Comparison of ENCODE assay signal across 13 cellular contexts in the genomic region with DNA sequence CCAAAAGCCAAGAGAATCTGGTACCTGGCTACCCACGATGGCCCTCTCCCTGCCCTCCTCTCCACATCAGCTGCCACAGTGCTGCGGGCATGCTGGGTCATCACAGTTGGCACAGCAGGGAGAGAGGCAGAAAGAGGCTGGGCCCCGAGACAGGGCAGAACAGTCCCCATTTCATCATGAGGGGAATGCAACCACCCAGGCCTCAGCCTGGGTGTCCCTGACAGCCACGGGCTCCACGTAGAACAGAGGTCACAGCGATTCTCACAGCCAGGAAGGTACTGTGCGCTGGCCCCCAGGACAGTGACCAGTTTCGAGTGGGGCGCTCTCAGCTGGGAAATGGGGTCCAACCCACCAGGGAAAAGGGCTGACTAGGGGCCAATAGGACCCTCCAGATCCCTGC. TPM values are rescaled to one million over a fixed set of nuclear protein-coding genes. Genes with fewer than 3 reads are reported as not detected.
DNase-seq lines count a peak whose midpoint lies in the region; ATAC-seq and TF ChIP-seq lines count a peak whose summit lies in the region.
"Had no signal": no experiment of that assay in that cellular context is flagged by ENCODE, and none has a peak within 500 bp of the region (broad histone marks: within the 10 kb centered on the region; RNA-seq: fewer than 3 reads in every experiment).

No MANE protein-coding gene starts in this region.

- no peak for TF ChIP-seq POLR2A in heart left ventricle (IDR thresholded peaks at IDR 0.05)

- 90 to 98% (median 95%) methylated on average over 2 to 9 of the region's 9 CpGs for WGBS in heart left ventricle, 4 donors

- H3K36me3 ChIP-seq in left ventricle myocardium inferior: no peaks in the 10 kb centered on the region
- H3K36me3 ChIP-seq in heart left ventricle: no peaks in the 10 kb centered on the region

- DNase-seq in left ventricle myocardium inferior (no peak), heart left ventricle (no peak), left lobe of liver (ENCODE audit: low spot score) (peak; percentile 54), mesenteric fat pad (ENCODE audit: low spot score) (peak; percentile 68), GM10266 (ENCODE audit: extremely low spot score) (no peak), SKM-1 (lab: John Stamatoyannopoulos, UW; ENCODE audit: unreplicated experiment) (no peak)
- DNase-seq: ACHN; CD4-positive, CD25-positive, alpha-beta regulatory T cell; DMS53; GF-D8; GM23248 had no signal

- H3K27me3 ChIP-seq in left ventricle myocardium inferior (ENCODE audit: low read depth) (no peaks in the 10 kb centered on the region), heart left ventricle (no peaks in the 10 kb centered on the region)
- H3K27me3 ChIP-seq: BLaER1 treated with 17β-estradiol and CSF1 and Interleukin-3, amounts not matched to agents 10 nM and 100 nM had no signal

- H3K4me3 ChIP-seq in left ventricle myocardium inferior: no peak overlapping the region
- no peak overlapping the region for H3K4me3 ChIP-seq in heart left ventricle
- H3K4me3 ChIP-seq: BLaER1 treated with 17β-estradiol and CSF1 and Interleukin-3, amounts not matched to agents 10 nM and 100 nM; GM23248 had no signal

- H3K4me1 ChIP-seq in left ventricle myocardium inferior (peaks cover 60% of the 10 kb centered on the region), heart left ventricle (peaks cover 5 to 56% (median 37%) of the 10 kb centered on the region in 12 donors)

- TF ChIP-seq CTCF in left ventricle myocardium inferior (IDR thresholded peaks at IDR 0.05; ENCODE audit: borderline replicate concordance) (no peak), heart left ventricle (IDR thresholded peaks at IDR 0.05) (no peak), GM10266 (IDR thresholded peaks at IDR 0.05; ENCODE audit: control insufficient read depth, insufficient read depth, low read depth, missing control alignments) (no peak)

- H3K27ac ChIP-seq in left ventricle myocardium inferior (replicated peaks) (peak overlapping the region; percentile 92), heart left ventricle (peak overlapping the region in 1 of 12 donors; percentile 86)
- H3K27ac ChIP-seq: GM23248 had no signal

- no peaks in the 10 kb centered on the region for H3K9me3 ChIP-seq in left ventricle myocardium inferior (replicated peaks)
- no peaks in the 10 kb centered on the region for H3K9me3 ChIP-seq in heart left ventricle

- ATAC-seq in heart left ventricle (no peak), left lobe of liver (peak; percentile 33), GM18858 (IDR thresholded peaks at IDR 0.05; ENCODE audit: unreplicated experiment) (no peak)

- intact Hi-C loops in left ventricle myocardium inferior (cut with micrococcal nuclease): no loop called here
- intact Hi-C loops in heart left ventricle (cut with DNase I): loop anchor here in 5 of 10 donors (5.0 to 10.0 kb wide), 3 partner anchors 87 to 163 kb away; no protein-coding TSS in a partner anchor

RNA-seq across cellular contexts. Expression of a gene that starts 6.3 kb away (rescaled TPM):
- total RNA-seq in left ventricle myocardium inferior: 1.5 TPM
- total RNA-seq in heart left ventricle: 1 to 10 TPM in 2 of 9 donors, under 1 TPM in 6, not detected in 1; 0.16 to 1.4 (median 0.83) TPM
- under 1 TPM; 0.10 to 0.23 TPM for polyA plus RNA-seq in heart left ventricle
- 202 TPM for total RNA-seq in left lobe of liver
- not detected for total RNA-seq in mesenteric fat pad

Comparison
In these comparisons a context has a peak if more than half of its experiments do, and no peak if none do; other contexts are left out.
1. DNase-seq: peak in left lobe of liver (single experiment) and mesenteric fat pad (single experiment); none in left ventricle myocardium inferior (single experiment), heart left ventricle (0 of 5), GM10266 (single experiment) and SKM-1 (single experiment).
2. RNA of a gene that starts 6.3 kb away (total RNA-seq): 202 TPM in left lobe of liver (single experiment); 1.5 TPM in left ventricle myocardium inferior (single experiment), 0.16 to 1.4 TPM in heart left ventricle and not detected in mesenteric fat pad (single experiment); every median in the first group is over 10 times any median in the second.